Comparison of ENCODE assay signal across 11 cellular contexts in genomic region chr5:113204525-113205161, GRCh38.
DNase-seq lines count a peak whose midpoint lies in the region; ATAC-seq and TF ChIP-seq lines count a peak whose summit lies in the region.
"Had no signal": no experiment of that assay in that cellular context is flagged by ENCODE, and none has a peak within 500 bp of the region (broad histone marks: within the 10 kb centered on the region; RNA-seq: fewer than 3 reads in every experiment).

No MANE protein-coding gene starts in this region.

- no peaks in the 10 kb centered on the region for H3K27me3 ChIP-seq in RWPE2 (ENCODE audit: insufficient read depth, poor library complexity, severe bottlenecking)
- H3K27me3 ChIP-seq: BLaER1 had no signal

- peak overlapping the region; percentile 62 for H3K27ac ChIP-seq in RWPE2 (ENCODE audit: poor library complexity, severe bottlenecking)
- H3K27ac ChIP-seq: BLaER1 had no signal

- no peaks in the 10 kb centered on the region for H3K9me3 Mint-ChIP-seq in mesothelial cell of epicardium
- no peaks in the 10 kb centered on the region for H3K9me3 Mint-ChIP-seq in activated CD8-positive, alpha-beta memory T cell treated with anti-CD3 and anti-CD28 coated beads, Interleukin-2, amount 10 ng/mL, durations not matched to agents 7 days and 5 days (ENCODE audit: low read depth)
- H3K9me3 Mint-ChIP-seq: stimulated activated effector memory CD8-positive, alpha-beta T cell treated with anti-CD3 and anti-CD28 coated beads, Interleukin-12 subunit alpha, Interleukin-12 subunit beta, amount 100 ng/mL, for 72 hours had no signal

- H3K36me3 Mint-ChIP-seq in mesothelial cell of epicardium: no peaks in the 10 kb centered on the region
- H3K36me3 Mint-ChIP-seq in activated CD8-positive, alpha-beta memory T cell treated with anti-CD3 and anti-CD28 coated beads, Interleukin-2, amount 10 ng/mL, durations not matched to agents 7 days and 5 days: no peaks in the 10 kb centered on the region
- H3K36me3 Mint-ChIP-seq: stimulated activated effector memory CD8-positive, alpha-beta T cell treated with anti-CD3 and anti-CD28 coated beads, Interleukin-12 subunit alpha, Interleukin-12 subunit beta, amount 100 ng/mL, for 72 hours had no signal

- H3K4me3 ChIP-seq in RWPE2 (ENCODE audit: severe bottlenecking) (peak overlapping the region; percentile 1), fibroblast of mammary gland (ENCODE audit: control insufficient read depth, low read depth, low read length) (no peak overlapping the region)
- H3K4me3 ChIP-seq: BLaER1 had no signal

- H3K4me1 Mint-ChIP-seq in mesothelial cell of epicardium: peaks cover 49% of the 10 kb centered on the region
- H3K4me1 Mint-ChIP-seq in activated CD8-positive, alpha-beta memory T cell treated with anti-CD3 and anti-CD28 coated beads, Interleukin-2, amount 10 ng/mL, durations not matched to agents 7 days and 5 days: no peaks in the 10 kb centered on the region
- H3K4me1 Mint-ChIP-seq: stimulated activated effector memory CD8-positive, alpha-beta T cell treated with anti-CD3 and anti-CD28 coated beads, Interleukin-12 subunit alpha, Interleukin-12 subunit beta, amount 100 ng/mL, for 72 hours had no signal

- peak; percentile 75 for ATAC-seq in RWPE2 (ENCODE audit: low read depth)
- no peak for ATAC-seq in GM19035 (IDR thresholded peaks at IDR 0.05; ENCODE audit: unreplicated experiment)
- no peak for ATAC-seq in activated CD8-positive, alpha-beta memory T cell treated with anti-CD3 and anti-CD28 coated beads, Interleukin-2, amount 10 ng/mL, durations not matched to agents 7 days and 5 days
- ATAC-seq: stimulated activated effector memory CD8-positive, alpha-beta T cell treated with anti-CD3 and anti-CD28 coated beads, Interleukin-12 subunit alpha, Interleukin-12 subunit beta, amount 100 ng/mL, for 72 hours had no signal

- H3K27ac Mint-ChIP-seq in mesothelial cell of epicardium: peak overlapping the region; percentile 60
- no peak overlapping the region for H3K27ac Mint-ChIP-seq in activated CD8-positive, alpha-beta memory T cell treated with anti-CD3 and anti-CD28 coated beads, Interleukin-2, amount 10 ng/mL, durations not matched to agents 7 days and 5 days
- H3K27ac Mint-ChIP-seq: stimulated activated effector memory CD8-positive, alpha-beta T cell treated with anti-CD3 and anti-CD28 coated beads, Interleukin-12 subunit alpha, Interleukin-12 subunit beta, amount 100 ng/mL, for 72 hours had no signal

- CTCF ChIA-PET in activated CD8-positive, alpha-beta memory T cell treated with anti-CD3 and anti-CD28 coated beads, Interleukin-2, amount 10 ng/mL, durations not matched to agents 7 days and 5 days (lab: Charles Lee): no interaction called here

- no peaks in the 10 kb centered on the region for H3K36me3 ChIP-seq in RWPE2 (ENCODE audit: low read depth)
- H3K36me3 ChIP-seq: BLaER1 had no signal

- TF ChIP-seq CTCF in RWPE2 (IDR thresholded peaks at IDR 0.05; ENCODE audit: poor library complexity, severe bottlenecking) (no peak), fibroblast of mammary gland (conservative IDR thresholded peaks at IDR 0.05; ENCODE audit: control insufficient read depth, insufficient read depth, low read depth, low read length) (no peak), mesothelial cell of epicardium (IDR thresholded peaks at IDR 0.05; ENCODE audit: unreplicated experiment) (no peak)

- no peaks in the 10 kb centered on the region for H3K9me3 ChIP-seq in RWPE2 (ENCODE audit: severe bottlenecking)
- H3K9me3 ChIP-seq: BLaER1 had no signal

- H3K27me3 Mint-ChIP-seq in mesothelial cell of epicardium (ENCODE audit: low read depth): no peaks in the 10 kb centered on the region
- no peaks in the 10 kb centered on the region for H3K27me3 Mint-ChIP-seq in activated CD8-positive, alpha-beta memory T cell treated with anti-CD3 and anti-CD28 coated beads, Interleukin-2, amount 10 ng/mL, durations not matched to agents 7 days and 5 days

- DNase-seq in DMS 273 (lab: John Stamatoyannopoulos, UW; ENCODE audit: unreplicated experiment): peak; percentile 92
- peak; percentile 88 for DNase-seq in RWPE2 (ENCODE audit: low spot score)
- DNase-seq in fibroblast of mammary gland (ENCODE audit: low read depth): peak; percentile 68
- DNase-seq in mesothelial cell of epicardium (ENCODE audit: low spot score in 2 of 2, unreplicated experiment in 2 of 2): no peak
- no peak for DNase-seq in activated CD8-positive, alpha-beta memory T cell treated with anti-CD3 and anti-CD28 coated beads, Interleukin-2, amount 10 ng/mL, durations not matched to agents 7 days and 5 days
- DNase-seq in NCI-H187 (lab: John Stamatoyannopoulos, UW): no peak
- no peak for DNase-seq in NCI-H345 (lab: John Stamatoyannopoulos, UW)
- DNase-seq: activated CD4-positive, alpha-beta T cell treated with anti-CD3 and anti-CD28 coated beads for 1 hour had no signal

- H3K4me3 Mint-ChIP-seq in mesothelial cell of epicardium: no peak overlapping the region
- no peak overlapping the region for H3K4me3 Mint-ChIP-seq in activated CD8-positive, alpha-beta memory T cell treated with anti-CD3 and anti-CD28 coated beads, Interleukin-2, amount 10 ng/mL, durations not matched to agents 7 days and 5 days
- H3K4me3 Mint-ChIP-seq: stimulated activated effector memory CD8-positive, alpha-beta T cell treated with anti-CD3 and anti-CD28 coated beads, Interleukin-12 subunit alpha, Interleukin-12 subunit beta, amount 100 ng/mL, for 72 hours had no signal

- H3K4me1 ChIP-seq in RWPE2 (ENCODE audit: insufficient read depth, poor library complexity, severe bottlenecking): peaks cover 59% of the 10 kb centered on the region
- H3K4me1 ChIP-seq: BLaER1 had no signal

Comparison
In these comparisons a context has a peak if more than half of its experiments do, and no peak if none do; other contexts are left out.
1. DNase-seq: peak in DMS 273 (single experiment), RWPE2 (single experiment) and fibroblast of mammary gland (single experiment); none in mesothelial cell of epicardium (0 of 2), activated CD8-positive, alpha-beta memory T cell treated with anti-CD3 and anti-CD28 coated beads, Interleukin-2, amount 10 ng/mL, durations not matched to agents 7 days and 5 days (single experiment), NCI-H187 (0 of 2) and NCI-H345 (single experiment).